In genomic region chr5:56093970-56094369, GRCh38 we compare ENCODE assay signal across 24 cellular contexts.
DNase-seq lines count a peak whose midpoint lies in the region; ATAC-seq and TF ChIP-seq lines count a peak whose summit lies in the region.
"Had no signal": no experiment of that assay in that cellular context is flagged by ENCODE, and none has a peak within 500 bp of the region (broad histone marks: within the 10 kb centered on the region; RNA-seq: fewer than 3 reads in every experiment).

No MANE protein-coding gene starts in this region.

- no peak for DNase-seq in activated CD8-positive, alpha-beta T cell treated with anti-CD3 and anti-CD28 coated beads, Interleukin-2, amount 10 ng/mL, durations not matched to agents 7 days and 5 days
- no peak for DNase-seq in activated CD8-positive, alpha-beta T cell treated with anti-CD3 and anti-CD28 coated beads for 36 hours
- no peak for DNase-seq in CD4-positive, CD25-positive, alpha-beta regulatory T cell
- DNase-seq in MM.1S (no peak), islet precursor cell (no peak), Karpas-422 (no peak)
- no peak for DNase-seq in activated naive CD8-positive, alpha-beta T cell treated with anti-CD3 and anti-CD28 coated beads, Interleukin-2, amount 50 U/mL, for 24 hours
- DNase-seq: Caco-2, H9, KBM-7, NCI-H1092, NCI-H1417 treated with DMSO at 0.1 percent for 48 hours, NCI-H1694 treated with DMSO at 0.1 percent for 48 hours, NCI-H2081, NCI-H2171, NCI-H226, NCI-H510A, NCI-H69, OCI-M1, Peyer's patch, SIG-M5, SK-N-SH had no signal

- H3K27me3 ChIP-seq in CD4-positive, CD25-positive, alpha-beta regulatory T cell (ENCODE audit: control insufficient read depth, insufficient read depth, low read length), result no peaks in the 10 kb centered on the region
- H3K27me3 ChIP-seq in MM.1S (replicated peaks; ENCODE audit: insufficient read depth, low read length) (no peaks in the 10 kb centered on the region), Karpas-422 (ENCODE audit: low read length) (no peaks in the 10 kb centered on the region)
- H3K27me3 ChIP-seq: Peyer's patch had no signal

- H3K36me3 Mint-ChIP-seq in activated CD8-positive, alpha-beta T cell treated with anti-CD3 and anti-CD28 coated beads, Interleukin-2, amount 10 ng/mL, durations not matched to agents 7 days and 5 days (ENCODE audit: low read depth), result peaks cover 4% of the 10 kb centered on the region
- peaks cover 1% of the 10 kb centered on the region for H3K36me3 Mint-ChIP-seq in activated CD8-positive, alpha-beta T cell treated with anti-CD3 and anti-CD28 coated beads for 36 hours (ENCODE audit: low read depth)
- H3K36me3 Mint-ChIP-seq in CD4-positive, CD25-positive, alpha-beta regulatory T cell, result peaks cover 3% of the 10 kb centered on the region
- no peaks in the 10 kb centered on the region for H3K36me3 Mint-ChIP-seq in activated naive CD8-positive, alpha-beta T cell treated with anti-CD3 and anti-CD28 coated beads, Interleukin-2, amount 50 U/mL, for 24 hours (ENCODE audit: low read depth)

- peak overlapping the region; percentile 49 for H3K27ac ChIP-seq in CD4-positive, CD25-positive, alpha-beta regulatory T cell (ENCODE audit: insufficient read depth, low read length, poor library complexity, severe bottlenecking)
- H3K27ac ChIP-seq in MM.1S (ENCODE audit: low read length) (peak overlapping the region; percentile 9; the same call in 1 of the 2 replicates), Karpas-422 (ENCODE audit: low read length) (no peak overlapping the region)

- intact Hi-C loops in activated CD8-positive, alpha-beta T cell treated with anti-CD3 and anti-CD28 coated beads for 36 hours (cut with micrococcal nuclease), result no loop called here

- peaks cover 50% of the 10 kb centered on the region for H3K4me1 ChIP-seq in CD4-positive, CD25-positive, alpha-beta regulatory T cell (ENCODE audit: control insufficient read depth, insufficient read depth, low read length, poor library complexity, severe bottlenecking)
- H3K4me1 ChIP-seq in MM.1S (ENCODE audit: low read length) (peaks cover 37% of the 10 kb centered on the region), Karpas-422 (ENCODE audit: low read length) (no peaks in the 10 kb centered on the region)
- H3K4me1 ChIP-seq: Peyer's patch had no signal

- no peak overlapping the region for H3K4me3 Mint-ChIP-seq in activated CD8-positive, alpha-beta T cell treated with anti-CD3 and anti-CD28 coated beads, Interleukin-2, amount 10 ng/mL, durations not matched to agents 7 days and 5 days
- no peak overlapping the region for H3K4me3 Mint-ChIP-seq in activated CD8-positive, alpha-beta T cell treated with anti-CD3 and anti-CD28 coated beads for 36 hours
- peak overlapping the region in 3 of 4 donors; percentile 31 to 79 (median 71) for H3K4me3 Mint-ChIP-seq in CD4-positive, CD25-positive, alpha-beta regulatory T cell
- H3K4me3 Mint-ChIP-seq in activated naive CD8-positive, alpha-beta T cell treated with anti-CD3 and anti-CD28 coated beads, Interleukin-2, amount 50 U/mL, for 24 hours, result no peak overlapping the region
- H3K4me3 Mint-ChIP-seq: GM23338, H9 had no signal

- no peak for ATAC-seq in activated CD8-positive, alpha-beta T cell treated with anti-CD3 and anti-CD28 coated beads, Interleukin-2, amount 10 ng/mL, durations not matched to agents 7 days and 5 days
- no peak for ATAC-seq in activated CD8-positive, alpha-beta T cell treated with anti-CD3 and anti-CD28 coated beads for 36 hours
- no peak for ATAC-seq in CD4-positive, CD25-positive, alpha-beta regulatory T cell (ENCODE audit: low read depth in 2 of 2)
- ATAC-seq in activated naive CD8-positive, alpha-beta T cell treated with anti-CD3 and anti-CD28 coated beads, Interleukin-2, amount 50 U/mL, for 24 hours, result no peak
- ATAC-seq in GM19452 (IDR thresholded peaks at IDR 0.05; ENCODE audit: unreplicated experiment), result no peak
- ATAC-seq: GM23338 had no signal

- H2AFZ ChIP-seq in MM.1S (ENCODE audit: low read length), result no peak overlapping the region; the same call in 1 of the 2 replicates
- no peak overlapping the region for H2AFZ ChIP-seq in Karpas-422 (ENCODE audit: low read length)
- H2AFZ ChIP-seq: GM23338 had no signal

- CTCF ChIA-PET in activated CD8-positive, alpha-beta T cell treated with anti-CD3 and anti-CD28 coated beads, Interleukin-2, amount 10 ng/mL, durations not matched to agents 7 days and 5 days (lab: Charles Lee), result interaction anchor here (0.7 to 2.1 kb wide), 6 partner anchors 9 to 116 kb away, joined by 3 to 6 read pairs (median 4); no protein-coding TSS in a partner anchor
- CTCF ChIA-PET in activated CD8-positive, alpha-beta T cell treated with anti-CD3 and anti-CD28 coated beads for 36 hours (lab: Charles Lee), result interaction anchor here (1.0 to 1.3 kb wide), 5 partner anchors 16 to 158 kb away, joined by 3 to 5 read pairs (median 3); no protein-coding TSS in a partner anchor

- peaks cover 15% of the 10 kb centered on the region for H3F3A ChIP-seq in MM.1S (ENCODE audit: insufficient read depth, low read length)

- POLR2A ChIA-PET in activated CD8-positive, alpha-beta T cell treated with anti-CD3 and anti-CD28 coated beads, Interleukin-2, amount 10 ng/mL, durations not matched to agents 7 days and 5 days (lab: Charles Lee), result interaction anchor here (0.6 to 1.2 kb wide), 3 partner anchors 23 to 177 kb away, joined by 3 read pairs; partner anchors contain the start of gene IL6ST
- POLR2A ChIA-PET in activated CD8-positive, alpha-beta T cell treated with anti-CD3 and anti-CD28 coated beads for 36 hours (lab: Charles Lee), result interaction anchor here (0.9 to 2.0 kb wide), 8 partner anchors 8 to 107 kb away, joined by 3 to 4 read pairs (median 3); partner anchors contain the start of gene IL6ST

- no peaks in the 10 kb centered on the region for H3K27me3 Mint-ChIP-seq in activated CD8-positive, alpha-beta T cell treated with anti-CD3 and anti-CD28 coated beads, Interleukin-2, amount 10 ng/mL, durations not matched to agents 7 days and 5 days (ENCODE audit: low read depth)
- no peaks in the 10 kb centered on the region for H3K27me3 Mint-ChIP-seq in activated CD8-positive, alpha-beta T cell treated with anti-CD3 and anti-CD28 coated beads for 36 hours
- no peaks in the 10 kb centered on the region for H3K27me3 Mint-ChIP-seq in CD4-positive, CD25-positive, alpha-beta regulatory T cell
- H3K27me3 Mint-ChIP-seq in activated naive CD8-positive, alpha-beta T cell treated with anti-CD3 and anti-CD28 coated beads, Interleukin-2, amount 50 U/mL, for 24 hours, result no peaks in the 10 kb centered on the region

- no peaks in the 10 kb centered on the region for H3K9me3 Mint-ChIP-seq in activated CD8-positive, alpha-beta T cell treated with anti-CD3 and anti-CD28 coated beads, Interleukin-2, amount 10 ng/mL, durations not matched to agents 7 days and 5 days (ENCODE audit: insufficient read depth)
- peaks cover 3% of the 10 kb centered on the region for H3K9me3 Mint-ChIP-seq in activated CD8-positive, alpha-beta T cell treated with anti-CD3 and anti-CD28 coated beads for 36 hours
- H3K9me3 Mint-ChIP-seq in CD4-positive, CD25-positive, alpha-beta regulatory T cell, result peaks cover 0 to 2% (median 0%) of the 10 kb centered on the region in 7 donors
- H3K9me3 Mint-ChIP-seq in activated naive CD8-positive, alpha-beta T cell treated with anti-CD3 and anti-CD28 coated beads, Interleukin-2, amount 50 U/mL, for 24 hours, result no peaks in the 10 kb centered on the region
- H3K9me3 Mint-ChIP-seq: GM23338, H9 had no signal

- H3K27ac Mint-ChIP-seq in activated CD8-positive, alpha-beta T cell treated with anti-CD3 and anti-CD28 coated beads, Interleukin-2, amount 10 ng/mL, durations not matched to agents 7 days and 5 days, result peak overlapping the region; percentile 34
- no peak overlapping the region for H3K27ac Mint-ChIP-seq in activated CD8-positive, alpha-beta T cell treated with anti-CD3 and anti-CD28 coated beads for 36 hours
- H3K27ac Mint-ChIP-seq in CD4-positive, CD25-positive, alpha-beta regulatory T cell, result peak overlapping the region; percentile 80 to 93 (median 89)
- peak overlapping the region; percentile 56 for H3K27ac Mint-ChIP-seq in activated naive CD8-positive, alpha-beta T cell treated with anti-CD3 and anti-CD28 coated beads, Interleukin-2, amount 50 U/mL, for 24 hours
- H3K27ac Mint-ChIP-seq: GM23338 had no signal

- H3K79me2 ChIP-seq in MM.1S (ENCODE audit: low read length) (no peaks in the 10 kb centered on the region), Karpas-422 (ENCODE audit: low read length) (no peaks in the 10 kb centered on the region)

- H3K4me1 Mint-ChIP-seq in activated CD8-positive, alpha-beta T cell treated with anti-CD3 and anti-CD28 coated beads, Interleukin-2, amount 10 ng/mL, durations not matched to agents 7 days and 5 days (ENCODE audit: low read depth), result peaks cover 60% of the 10 kb centered on the region
- peaks cover 66% of the 10 kb centered on the region for H3K4me1 Mint-ChIP-seq in activated CD8-positive, alpha-beta T cell treated with anti-CD3 and anti-CD28 coated beads for 36 hours (ENCODE audit: low read depth)
- H3K4me1 Mint-ChIP-seq in CD4-positive, CD25-positive, alpha-beta regulatory T cell, result peaks cover 32 to 93% (median 54%) of the 10 kb centered on the region in 4 donors
- H3K4me1 Mint-ChIP-seq in activated naive CD8-positive, alpha-beta T cell treated with anti-CD3 and anti-CD28 coated beads, Interleukin-2, amount 50 U/mL, for 24 hours, result peaks cover 67% of the 10 kb centered on the region
- H3K4me1 Mint-ChIP-seq: GM23338, H9 had no signal

- H3K36me3 ChIP-seq in CD4-positive, CD25-positive, alpha-beta regulatory T cell (ENCODE audit: control insufficient read depth, insufficient read depth, low read length), result no peaks in the 10 kb centered on the region
- H3K36me3 ChIP-seq in MM.1S (replicated peaks; ENCODE audit: insufficient read depth, low read length) (no peaks in the 10 kb centered on the region), Karpas-422 (ENCODE audit: insufficient read depth, low read length) (no peaks in the 10 kb centered on the region)
- H3K36me3 ChIP-seq: Peyer's patch had no signal

- peak overlapping the region; percentile 2 for H3K4me3 ChIP-seq in CD4-positive, CD25-positive, alpha-beta regulatory T cell (ENCODE audit: low read depth, low read length)
- H3K4me3 ChIP-seq in MM.1S (ENCODE audit: low read length), result no peak overlapping the region
- H3K4me3 ChIP-seq in Karpas-422 (ENCODE audit: low read length), result no peak overlapping the region
- H3K4me3 ChIP-seq: GM23338, Peyer's patch had no signal

- H3K9me2 ChIP-seq in MM.1S (replicated peaks; ENCODE audit: insufficient read depth, low read length), result no peaks in the 10 kb centered on the region
- no peaks in the 10 kb centered on the region for H3K9me2 ChIP-seq in Karpas-422 (replicated peaks; ENCODE audit: insufficient read depth, low read length)
- H3K9me2 ChIP-seq: SK-N-SH had no signal

- no peaks in the 10 kb centered on the region for H3K9me3 ChIP-seq in CD4-positive, CD25-positive, alpha-beta regulatory T cell (ENCODE audit: control insufficient read depth in 2 of 2, low read length in 2 of 2)
- H3K9me3 ChIP-seq in MM.1S (replicated peaks; ENCODE audit: insufficient read depth, low read length) (no peaks in the 10 kb centered on the region), Karpas-422 (ENCODE audit: low read length) (no peaks in the 10 kb centered on the region)
- H3K9me3 ChIP-seq: Caco-2, Peyer's patch, SK-N-SH had no signal

- H3K9ac ChIP-seq in MM.1S (ENCODE audit: low read length) (no peak overlapping the region), Karpas-422 (ENCODE audit: low read length) (no peak overlapping the region)
- H3K9ac ChIP-seq: SK-N-SH had no signal

- H4K20me1 ChIP-seq in MM.1S (ENCODE audit: insufficient read depth, low read length) (no peaks in the 10 kb centered on the region), Karpas-422 (ENCODE audit: insufficient read depth, low read depth, low read length) (no peaks in the 10 kb centered on the region)

- no peak for TF ChIP-seq CTCF in activated CD8-positive, alpha-beta T cell treated with anti-CD3 and anti-CD28 coated beads for 36 hours (IDR thresholded peaks at IDR 0.05)
- TF ChIP-seq CTCF in MM.1S (IDR thresholded peaks at IDR 0.05; ENCODE audit: low read length), result no peak

- H3K4me2 ChIP-seq in MM.1S (ENCODE audit: low read depth, low read length) (no peak overlapping the region), Karpas-422 (ENCODE audit: low read depth, low read length, poor library complexity, severe bottlenecking) (no peak overlapping the region)
- H3K4me2 ChIP-seq: GM23338, SK-N-SH had no signal

Comparison
In these comparisons a context has a peak if more than half of its experiments do, and no peak if none do; other contexts are left out.
1. H3K4me3 Mint-ChIP-seq: peak in CD4-positive, CD25-positive, alpha-beta regulatory T cell (3 of 4); none in activated CD8-positive, alpha-beta T cell treated with anti-CD3 and anti-CD28 coated beads, Interleukin-2, amount 10 ng/mL, durations not matched to agents 7 days and 5 days (single experiment), activated CD8-positive, alpha-beta T cell treated with anti-CD3 and anti-CD28 coated beads for 36 hours (single experiment) and activated naive CD8-positive, alpha-beta T cell treated with anti-CD3 and anti-CD28 coated beads, Interleukin-2, amount 50 U/mL, for 24 hours (single experiment).